18 cellular contexts compared by ENCODE assay signal in genomic region chr13:105572401-105572800, GRCh38.
"Had no signal": no experiment of that assay in that cellular context is flagged by ENCODE, and none has a peak within 500 bp of the region (broad histone marks: within the 10 kb centered on the region; RNA-seq: fewer than 3 reads in every experiment).

No MANE protein-coding gene starts in this region.

- H3K4me3 ChIP-seq: psoas muscle, SK-N-MC, thoracic aorta had no signal

- H3K27me3 Mint-ChIP-seq: activated CD4-positive, alpha-beta memory T cell treated with anti-CD3 and anti-CD28 coated beads, Interleukin-2, amount 10 ng/mL, durations not matched to agents 7 days and 5 days; dendritic cell treated with granulocyte-macrophage colony-stimulating factor and Interleukin-4, amounts not matched to agents 40 ng/mL and 50 ng/mL, for 4 days; effector memory CD8-positive, alpha-beta T cell had no signal

- DNase-seq: activated CD4-positive, alpha-beta memory T cell treated with anti-CD3 and anti-CD28 coated beads, Interleukin-2, amount 10 ng/mL, durations not matched to agents 7 days and 5 days; activated CD4-positive, alpha-beta T cell treated with anti-CD3 and anti-CD28 coated beads for 36 hours; activated effector memory CD4-positive, alpha-beta T cell treated with anti-CD3 and anti-CD28 coated beads, Interleukin-2, amount 50 U/mL, for 16 hours; activated T-cell treated with anti-CD3 and anti-CD28 coated beads, Interleukin-2, amount 50 U/mL, for 24 hours; amniotic stem cell; effector memory CD8-positive, alpha-beta T cell; erythroblast; hippocampal formation; psoas muscle; stimulated activated CD4-positive, alpha-beta T cell treated with anti-CD3 and anti-CD28 coated beads, Interleukin-1b, Interleukin-23, amount 100 ng/mL, for 48 hours had no signal

- H3K9me3 ChIP-seq: psoas muscle, thoracic aorta had no signal

- H3K27ac Mint-ChIP-seq: activated CD4-positive, alpha-beta memory T cell treated with anti-CD3 and anti-CD28 coated beads, Interleukin-2, amount 10 ng/mL, durations not matched to agents 7 days and 5 days; activated CD4-positive, alpha-beta T cell treated with anti-CD3 and anti-CD28 coated beads for 36 hours; activated naive CD4-positive, alpha-beta T cell treated with anti-CD3 and anti-CD28 coated beads, Interleukin-2, amount 50 U/mL, for 24 hours; activated T-cell treated with anti-CD3 and anti-CD28 coated beads, Interleukin-2, amount 50 U/mL, for 24 hours; dendritic cell treated with granulocyte-macrophage colony-stimulating factor and Interleukin-4, amounts not matched to agents 40 ng/mL and 50 ng/mL, for 4 days; effector memory CD8-positive, alpha-beta T cell; T-helper 1 cell treated with Interleukin-12 subunit alpha and Interleukin-12 subunit beta and Interleukin-4 antibody, amounts not matched to agents 30 μg/mL and 1 μg/mL, for 36 hours had no signal

- H3K4me3 Mint-ChIP-seq: activated CD4-positive, alpha-beta memory T cell treated with anti-CD3 and anti-CD28 coated beads, Interleukin-2, amount 10 ng/mL, durations not matched to agents 7 days and 5 days; activated CD4-positive, alpha-beta T cell treated with anti-CD3 and anti-CD28 coated beads for 36 hours; activated naive CD4-positive, alpha-beta T cell treated with anti-CD3 and anti-CD28 coated beads, Interleukin-2, amount 50 U/mL, for 24 hours; activated T-cell treated with anti-CD3 and anti-CD28 coated beads, Interleukin-2, amount 50 U/mL, for 24 hours; brain; dendritic cell treated with granulocyte-macrophage colony-stimulating factor and Interleukin-4, amounts not matched to agents 40 ng/mL and 50 ng/mL, for 4 days; effector memory CD8-positive, alpha-beta T cell; mesothelial cell of epicardium; T-helper 1 cell treated with Interleukin-12 subunit alpha and Interleukin-12 subunit beta and Interleukin-4 antibody, amounts not matched to agents 30 μg/mL and 1 μg/mL, for 36 hours had no signal

- H3K4me1 Mint-ChIP-seq: activated CD4-positive, alpha-beta memory T cell treated with anti-CD3 and anti-CD28 coated beads, Interleukin-2, amount 10 ng/mL, durations not matched to agents 7 days and 5 days; activated CD4-positive, alpha-beta T cell treated with anti-CD3 and anti-CD28 coated beads for 36 hours; activated naive CD4-positive, alpha-beta T cell treated with anti-CD3 and anti-CD28 coated beads, Interleukin-2, amount 50 U/mL, for 24 hours had no signal

- H3K4me1 ChIP-seq: psoas muscle had no signal

- ATAC-seq: activated CD4-positive, alpha-beta T cell treated with anti-CD3 and anti-CD28 coated beads for 36 hours; effector memory CD8-positive, alpha-beta T cell; psoas muscle; sciatic nerve had no signal

- H3K36me3 ChIP-seq: thoracic aorta had no signal

- H3K9me3 Mint-ChIP-seq: activated naive CD4-positive, alpha-beta T cell treated with anti-CD3 and anti-CD28 coated beads, Interleukin-2, amount 50 U/mL, for 24 hours had no signal

- H3K36me3 Mint-ChIP-seq: activated naive CD4-positive, alpha-beta T cell treated with anti-CD3 and anti-CD28 coated beads, Interleukin-2, amount 50 U/mL, for 24 hours; brain had no signal

- H3K27ac ChIP-seq: psoas muscle, SK-N-MC, thoracic aorta had no signal
